Comparison of ENCODE assay signal across 8 cellular contexts in genomic region chr17:29778936-29779811, GRCh38.
DNase-seq lines count a peak whose midpoint lies in the region; ATAC-seq and TF ChIP-seq lines count a peak whose summit lies in the region.

No MANE protein-coding gene starts in this region.

- H2BK15ac ChIP-seq in neuronal stem cell (ENCODE audit: low read length): no peak overlapping the region

- peak overlapping the region; percentile 48 for H2AFZ ChIP-seq in neuronal stem cell (ENCODE audit: low read length)

- no peaks in the 10 kb centered on the region for H3K36me3 ChIP-seq in neuronal stem cell (replicated peaks in 1 of 2; ENCODE audit: control insufficient read depth in 2 of 2, insufficient read depth in 2 of 2, low read length in 2 of 2)

- no peak overlapping the region for H3K4me3 ChIP-seq in fibroblast of mammary gland (ENCODE audit: control insufficient read depth, low read depth, low read length)
- no peak overlapping the region for H3K4me3 ChIP-seq in neuronal stem cell (ENCODE audit: low read length in 2 of 2)

- peaks cover 7% of the 10 kb centered on the region for H3K4me1 Mint-ChIP-seq in activated T-cell treated with anti-CD3 and anti-CD28 coated beads, Interleukin-2, amount 50 U/mL, for 4 hours (ENCODE audit: low read depth)

- H3K27ac ChIP-seq in neuronal stem cell (replicated peaks; ENCODE audit: low read length): no peak overlapping the region

- ATAC-seq in activated T-cell treated with anti-CD3 and anti-CD28 coated beads, Interleukin-2, amount 50 U/mL, for 4 hours: peak; percentile 97 to 99
- no peak for ATAC-seq in GM19023 (IDR thresholded peaks at IDR 0.05; ENCODE audit: unreplicated experiment)

- H3K9me3 ChIP-seq in neuronal stem cell (replicated peaks in 1 of 2; ENCODE audit: control insufficient read depth in 2 of 2, insufficient read depth in 1 of 2, low read depth in 1 of 2, low read length in 2 of 2): no peaks in the 10 kb centered on the region

- TF ChIP-seq CTCF in fibroblast of mammary gland (conservative IDR thresholded peaks at IDR 0.05; ENCODE audit: control insufficient read depth, insufficient read depth, low read depth, low read length): peak; percentile 73

- H4K8ac ChIP-seq in neuronal stem cell (ENCODE audit: low read depth, low read length): no peak overlapping the region

- no peaks in the 10 kb centered on the region for H3K79me1 ChIP-seq in neuronal stem cell (ENCODE audit: low read depth, low read length)

- no peak overlapping the region for H3K4me3 Mint-ChIP-seq in activated T-cell treated with anti-CD3 and anti-CD28 coated beads, Interleukin-2, amount 50 U/mL, for 4 hours

- H2BK120ac ChIP-seq in neuronal stem cell (ENCODE audit: low read depth, low read length): no peak overlapping the region

- H4K91ac ChIP-seq in neuronal stem cell (ENCODE audit: low read depth, low read length, poor library complexity): no peak overlapping the region

- peak overlapping the region; percentile 64 for H3K18ac ChIP-seq in neuronal stem cell (ENCODE audit: low read length)

- peaks cover 5% of the 10 kb centered on the region for H3K36me3 Mint-ChIP-seq in activated T-cell treated with anti-CD3 and anti-CD28 coated beads, Interleukin-2, amount 50 U/mL, for 4 hours (ENCODE audit: insufficient read depth)

- no peak overlapping the region for H3K14ac ChIP-seq in neuronal stem cell (ENCODE audit: low read length)

- H2BK5ac ChIP-seq in neuronal stem cell (ENCODE audit: low read length): no peak overlapping the region

- H3K27me3 Mint-ChIP-seq in activated T-cell treated with anti-CD3 and anti-CD28 coated beads, Interleukin-2, amount 50 U/mL, for 4 hours (ENCODE audit: low read depth): no peaks in the 10 kb centered on the region

- WGBS in neuronal stem cell (ENCODE audit: extremely low coverage in 2 of 2, insufficient read length in 2 of 2, insufficient replicate concordance in 1 of 2), 2 donors: no CpG with 5 or more reads among the region's 8 CpGs

- H3K9me3 Mint-ChIP-seq in activated T-cell treated with anti-CD3 and anti-CD28 coated beads, Interleukin-2, amount 50 U/mL, for 4 hours: no peaks in the 10 kb centered on the region

- peak; percentile 50 for DNase-seq in ELF-1 (ENCODE audit: low read depth, low spot score)
- DNase-seq in HUDEP-2 (lab: John Stamatoyannopoulos, UW; ENCODE audit: unreplicated experiment in 76 of 76): peak in 56 of 76 experiments; percentile 2 to 78 (median 42)
- peak; percentile 58 for DNase-seq in RKO (ENCODE audit: low spot score)
- DNase-seq in activated T-cell treated with anti-CD3 and anti-CD28 coated beads, Interleukin-2, amount 50 U/mL, for 4 hours: peak; percentile 85
- DNase-seq in fibroblast of mammary gland (ENCODE audit: low read depth): peak; percentile 63
- DNase-seq in neuronal stem cell (ENCODE audit: low spot score): peak; percentile 43
- peak; percentile 27 for DNase-seq in stromal cell of bone marrow (ENCODE audit: low read depth)

- H3K4ac ChIP-seq in neuronal stem cell (ENCODE audit: low read length): no peak overlapping the region

- no peak overlapping the region for H2BK12ac ChIP-seq in neuronal stem cell (ENCODE audit: low read length)

- H3K4me1 ChIP-seq in neuronal stem cell (ENCODE audit: control insufficient read depth in 2 of 2, insufficient read depth in 1 of 2, low read depth in 1 of 2, low read length in 2 of 2): no peaks in the 10 kb centered on the region

- no peak overlapping the region for H3K4me2 ChIP-seq in neuronal stem cell (ENCODE audit: insufficient read depth, low read length, poor library complexity, severe bottlenecking)

- no peak overlapping the region for H2AK5ac ChIP-seq in neuronal stem cell (ENCODE audit: low read depth, low read length)

- no peaks in the 10 kb centered on the region for H3K27me3 ChIP-seq in neuronal stem cell (ENCODE audit: control insufficient read depth in 3 of 3, insufficient read depth in 3 of 3, low read depth in 1 of 3, low read length in 3 of 3)

- H3K23ac ChIP-seq in neuronal stem cell (ENCODE audit: low read depth, low read length, poor library complexity): no peak overlapping the region

- H3K9ac ChIP-seq in neuronal stem cell (ENCODE audit: low read depth, low read length, poor library complexity): no peak overlapping the region

Comparison
In these comparisons a context has a peak if more than half of its experiments do, and no peak if none do; other contexts are left out.
1. DNase-seq: peak in every context shown above with its lines; median percentile 85 in activated T-cell treated with anti-CD3 and anti-CD28 coated beads, Interleukin-2, amount 50 U/mL, for 4 hours; 63 in fibroblast of mammary gland; 58 in RKO; 50 in ELF-1; 43 in neuronal stem cell; 42 in HUDEP-2; 27 in stromal cell of bone marrow.